Comparison of ENCODE assay signal across 9 cellular contexts in genomic region chr19:42284641-42285341, GRCh38. TPM values are rescaled to one million over a fixed set of nuclear protein-coding genes. Genes with fewer than 3 reads are reported as not detected.
DNase-seq lines count a peak whose midpoint lies in the region; ATAC-seq and TF ChIP-seq lines count a peak whose summit lies in the region.
"Had no signal": no experiment of that assay in that cellular context is flagged by ENCODE, and none has a peak within 500 bp of the region (broad histone marks: within the 10 kb centered on the region; RNA-seq: fewer than 3 reads in every experiment).

No MANE protein-coding gene starts in this region.

- peak overlapping the region; percentile 85 to 86 for H3K27ac ChIP-seq in right atrium auricular region
- peak overlapping the region; percentile 75 for H3K27ac ChIP-seq in skeletal muscle tissue (ENCODE audit: low read depth, low read length)

- H3K27me3 ChIP-seq in BE2C (no peaks in the 10 kb centered on the region), right atrium auricular region (no peaks in the 10 kb centered on the region), skeletal muscle tissue (ENCODE audit: control insufficient read depth in 3 of 3, insufficient read depth in 3 of 3, low read length in 3 of 3) (no peaks in the 10 kb centered on the region)

- peak; percentile 17 for DNase-seq in BE2C
- no peak for DNase-seq in HFF-Myc (ENCODE audit: extremely low read depth, low read depth)
- DNase-seq in activated T-cell treated with anti-CD3 and anti-CD28 coated beads, Interleukin-2, amount 50 U/mL, for 48 hours = peak; percentile 52 to 57
- no peak for DNase-seq in right atrium auricular region (ENCODE audit: low spot score)
- no peak for DNase-seq in SHP77 treated with DMSO at 0.1 percent for 48 hours (lab: John Stamatoyannopoulos, UW)

- H3K4me1 ChIP-seq in BE2C (peaks cover 27% of the 10 kb centered on the region), right atrium auricular region (peaks cover 0 to 56% of the 10 kb centered on the region in 2 donors), skeletal muscle tissue (ENCODE audit: control insufficient read depth in 3 of 3, insufficient read depth in 3 of 3, low read length in 3 of 3) (peaks cover 43 to 49% (median 48%) of the 10 kb centered on the region in 3 donors)

- ATAC-seq in GM19395 (IDR thresholded peaks at IDR 0.05; ENCODE audit: unreplicated experiment) (no peak), HG03469 (IDR thresholded peaks at IDR 0.05; ENCODE audit: unreplicated experiment) (no peak)

- peak overlapping the region; percentile 73 to 86 (median 84) for H3K9ac ChIP-seq in skeletal muscle tissue (ENCODE audit: low read depth in 1 of 3, low read length in 3 of 3)

- H3K9me3 ChIP-seq in BE2C (no peaks in the 10 kb centered on the region), right atrium auricular region (no peaks in the 10 kb centered on the region), skeletal muscle tissue (ENCODE audit: control insufficient read depth in 3 of 3, low read length in 3 of 3) (no peaks in the 10 kb centered on the region)

- TF ChIP-seq CTCF in BE2C (IDR thresholded peaks at IDR 0.05; ENCODE audit: low read depth, low read length) = no peak
- no peak for TF ChIP-seq CTCF in HFF-Myc (IDR thresholded peaks at IDR 0.05; ENCODE audit: low read depth, low read length, missing control alignments)
- no peak for TF ChIP-seq CTCF in right atrium auricular region (IDR thresholded peaks at IDR 0.05)

- peaks cover 30% of the 10 kb centered on the region for H3K36me3 ChIP-seq in BE2C
- H3K36me3 ChIP-seq in right atrium auricular region = peaks cover 27% of the 10 kb centered on the region
- H3K36me3 ChIP-seq in skeletal muscle tissue (ENCODE audit: control insufficient read depth in 3 of 3, insufficient read depth in 3 of 3, low read length in 3 of 3) = peaks cover 24 to 28% (median 27%) of the 10 kb centered on the region in 3 donors

- H3K4me3 ChIP-seq in BE2C (ENCODE audit: low read depth, low read length) = peak overlapping the region; percentile 68
- peak overlapping the region; percentile 66 for H3K4me3 ChIP-seq in HFF-Myc (replicated peaks; ENCODE audit: low read depth, low read length)
- peak overlapping the region; percentile 52 to 67 for H3K4me3 ChIP-seq in right atrium auricular region
- peak overlapping the region; percentile 81 to 82 (median 81) for H3K4me3 ChIP-seq in skeletal muscle tissue (ENCODE audit: low read length in 3 of 3)

RNA-seq across cellular contexts. Expression of gene CIC, which starts 15.7 kb away (rescaled TPM):
- polyA plus RNA-seq in BE2C (2012; ENCODE audit: insufficient read depth, insufficient read length, low read depth) = 101 TPM
- total RNA-seq in right atrium auricular region (10 to 100 TPM; 27.4 to 53.5 TPM), skeletal muscle tissue (10.4 TPM)

RNA-seq across cellular contexts. Expression of gene PRR19, which starts 17.1 kb away (rescaled TPM):
- 3.1 TPM for polyA plus RNA-seq in BE2C (2012; ENCODE audit: insufficient read depth, insufficient read length, low read depth)
- total RNA-seq in right atrium auricular region (under 1 TPM in 1 of 2 donors, not detected in 1; 0.59 TPM), skeletal muscle tissue (not detected)

RNA-seq across cellular contexts. Expression of gene PAFAH1B3, which starts 17.6 kb away (rescaled TPM):
- polyA plus RNA-seq in BE2C (2012; ENCODE audit: insufficient read depth, insufficient read length, low read depth) = 171 TPM
- 1 to 10 TPM; 2.2 to 8.2 TPM for total RNA-seq in right atrium auricular region
- total RNA-seq in skeletal muscle tissue = 29.2 TPM

RNA-seq across cellular contexts. Expression of gene TMEM145, which starts 28.3 kb away (rescaled TPM):
- 184 TPM for polyA plus RNA-seq in BE2C (2012; ENCODE audit: insufficient read depth, insufficient read length, low read depth)
- total RNA-seq in right atrium auricular region (under 1 TPM in 1 of 2 donors, not detected in 1; 0.94 TPM), skeletal muscle tissue (0.52 TPM)
- total RNA-seq: renal cortical epithelial cell had no signal

RNA-seq across cellular contexts. Expression of gene ERF, which starts 29.9 kb away (rescaled TPM):
- polyA plus RNA-seq in BE2C (2012; ENCODE audit: insufficient read depth, insufficient read length, low read depth) = 162 TPM
- 10 to 100 TPM; 26.8 to 34.9 TPM for total RNA-seq in right atrium auricular region
- 12.0 TPM for total RNA-seq in skeletal muscle tissue

Comparison
In these comparisons a context has a peak if more than half of its experiments do, and no peak if none do; other contexts are left out.
1. DNase-seq: peak in BE2C (single experiment) and activated T-cell treated with anti-CD3 and anti-CD28 coated beads, Interleukin-2, amount 50 U/mL, for 48 hours (2 of 2); none in HFF-Myc (single experiment), right atrium auricular region (single experiment) and SHP77 treated with DMSO at 0.1 percent for 48 hours (single experiment).
2. Peak in every context shown above with its lines, with median percentiles within 50 percentile points of each other: H3K4me3 ChIP-seq.